In genomic region chr1:12320516-12320915, GRCh38 we compare ENCODE assay signal across 18 cellular contexts.
DNase-seq lines count a peak whose midpoint lies in the region; ATAC-seq, FAIRE-seq and TF ChIP-seq lines count a peak whose summit lies in the region.
"Had no signal": no experiment of that assay in that cellular context is flagged by ENCODE, and none has a peak within 500 bp of the region (broad histone marks: within the 10 kb centered on the region; RNA-seq: fewer than 3 reads in every experiment).

No MANE protein-coding gene starts in this region.

- H3K4me2 ChIP-seq in K562 (ENCODE audit: insufficient read depth, low read length), result no peak overlapping the region
- H3K4me2 ChIP-seq: GM23338 had no signal

- peaks cover 55% of the 10 kb centered on the region for H3K36me3 ChIP-seq in HUES6 (ENCODE audit: control insufficient read depth, insufficient read depth, low read length)
- H3K36me3 ChIP-seq in K562 (ENCODE audit: control insufficient read depth, insufficient read depth, low read length), result peaks cover 79% of the 10 kb centered on the region
- no peaks in the 10 kb centered on the region for H3K36me3 ChIP-seq in ovary

- no peaks in the 10 kb centered on the region for H4K20me1 ChIP-seq in K562 (replicated peaks; ENCODE audit: control insufficient read depth, insufficient read depth, low read length)

- POLR2A ChIA-PET in K562 (lab: Yijun Ruan, JAX), result interaction anchor here (0.5 to 0.7 kb wide), 2 partner anchors 23 to 278 kb away, joined by 3 read pairs; no protein-coding TSS in a partner anchor

- H3K27ac ChIP-seq in HUES6 (ENCODE audit: low read depth, low read length), result peak overlapping the region; percentile 34; the same call in 1 of the 2 replicates
- H3K27ac ChIP-seq in K562 (ENCODE audit: extremely low read depth, low read depth, low read length), result no peak overlapping the region
- H3K27ac ChIP-seq in ovary, result no peak overlapping the region

- TF ChIP-seq EP300 in K562 (IDR thresholded peaks at IDR 0.05; ENCODE audit: low read length) (no peak), ovary (IDR thresholded peaks at IDR 0.05) (no peak)

- in situ Hi-C loops in K562 (cut with MboI), result loop anchor here (25.0 kb wide), 1 partner anchor 292 kb away; the partner anchor contains the start of gene DHRS3

- H3K27me3 ChIP-seq in HUES6 (ENCODE audit: control insufficient read depth, insufficient read depth, low read length) (no peaks in the 10 kb centered on the region), K562 (ENCODE audit: control insufficient read depth in 2 of 2, insufficient read depth in 2 of 2, low read length in 2 of 2) (no peaks in the 10 kb centered on the region), ovary (no peaks in the 10 kb centered on the region)

- BruUV-seq in K562 (replicated peaks; lab: Mats Ljungman, UMichigan), result no TSS peak

- no peak overlapping the region for H3K4me3 Mint-ChIP-seq in progenitor cell of endocrine pancreas (ENCODE audit: low read depth)
- H3K4me3 Mint-ChIP-seq: B cell, GM23338 had no signal

- TF ChIP-seq POLR2A in K562 (conservative IDR thresholded peaks at IDR 0.05) (no peak), ovary (IDR thresholded peaks at IDR 0.05) (no peak)

- FAIRE-seq in K562 (lab: Jason Lieb, UNC), result no peak
- FAIRE-seq: A204.1, D721Med had no signal

- H3K27me3 Mint-ChIP-seq in progenitor cell of endocrine pancreas, result no peaks in the 10 kb centered on the region
- H3K27me3 Mint-ChIP-seq: B cell; CD4-positive, alpha-beta memory T cell had no signal

- H3K9ac ChIP-seq in HUES6 (ENCODE audit: low read length) (no peak overlapping the region), K562 (ENCODE audit: insufficient read depth in 1 of 2, low read depth in 2 of 2, low read length in 2 of 2) (no peak overlapping the region)

- 50% methylated on average over 2 of the region's 2 CpGs for WGBS in K562 (ENCODE audit: insufficient coverage, low coverage, missing lambda C conversion rate)
- WGBS in ovary, 3 donors, result 53 to 68% (median 57%) methylated on average over 2 of the region's 2 CpGs

- H3K4me3 ChIP-seq in HUES6 (ENCODE audit: low read depth, low read length) (no peak overlapping the region), K562 (no peak overlapping the region), ovary (no peak overlapping the region)
- H3K4me3 ChIP-seq: GM23338 had no signal

- H3K9me3 ChIP-seq in HUES6 (ENCODE audit: control insufficient read depth, insufficient read depth, low read depth, low read length), result no peaks in the 10 kb centered on the region
- H3K9me3 ChIP-seq in K562 (replicated peaks; ENCODE audit: control insufficient read depth, insufficient read depth, low read depth, low read length), result no peaks in the 10 kb centered on the region
- no peaks in the 10 kb centered on the region for H3K9me3 ChIP-seq in ovary

- no peaks in the 10 kb centered on the region for H3K9me3 Mint-ChIP-seq in progenitor cell of endocrine pancreas (ENCODE audit: low read depth)
- H3K9me3 Mint-ChIP-seq: CD4-positive, alpha-beta memory T cell; GM23338 had no signal

- no peaks in the 10 kb centered on the region for H3K79me2 ChIP-seq in K562 (ENCODE audit: control insufficient read depth, insufficient read depth, low read length)

- no peak for DNase-seq in K562 (ENCODE audit: extremely low read depth in 1 of 4, low spot score in 3 of 4)
- peak; percentile 82 for DNase-seq in foreskin melanocyte
- DNase-seq in progenitor cell of endocrine pancreas (ENCODE audit: low spot score, unreplicated experiment), result no peak
- no peak for DNase-seq in glomerular visceral epithelial cell (ENCODE audit: extremely low spot score)
- DNase-seq in ovary, result no peak
- no peak for DNase-seq in LoVo (ENCODE audit: low spot score)
- DNase-seq in activated CD8-positive, alpha-beta memory T cell treated with anti-CD3 and anti-CD28 coated beads for 24 hours, result no peak
- DNase-seq: C1 segment of cervical spinal cord; CD4-positive, alpha-beta memory T cell; COR-L47; GF-D8; H7; IMR-90 had no signal

- ATAC-seq in K562, result no peak
- ATAC-seq: GM23338 had no signal

- TF ChIP-seq RAD21 in K562 (CRISPR knock-in tag; conservative IDR thresholded peaks at IDR 0.05 in 1 of 2, IDR thresholded peaks at IDR 0.05 in 1 of 2), result no peak

- peaks cover 27% of the 10 kb centered on the region for H3K36me3 Mint-ChIP-seq in progenitor cell of endocrine pancreas (ENCODE audit: insufficient read depth)

- H3K27ac Mint-ChIP-seq in progenitor cell of endocrine pancreas, result peak overlapping the region; percentile 80
- H3K27ac Mint-ChIP-seq: B cell, GM23338 had no signal

- peaks cover 35% of the 10 kb centered on the region for H3K4me1 Mint-ChIP-seq in progenitor cell of endocrine pancreas (ENCODE audit: low read depth)

- CTCF ChIA-PET in K562 (lab: Yijun Ruan, JAX; ENCODE audit: low intra/inter-chr PET ratio), result no interaction called here

- no peak for TF ChIP-seq CTCF in K562 (IDR thresholded peaks at IDR 0.05 in 2 of 3, conservative IDR thresholded peaks at IDR 0.05 in 1 of 3; ENCODE audit: insufficient read depth in 2 of 3, low read depth in 1 of 3, low read length in 3 of 3)
- no peak for TF ChIP-seq CTCF in progenitor cell of endocrine pancreas (IDR thresholded peaks at IDR 0.05; ENCODE audit: unreplicated experiment)
- no peak for TF ChIP-seq CTCF in ovary (IDR thresholded peaks at IDR 0.05)

- no peaks in the 10 kb centered on the region for H3K4me1 ChIP-seq in HUES6 (ENCODE audit: control insufficient read depth, insufficient read depth, low read length)
- H3K4me1 ChIP-seq in K562 (replicated peaks in 1 of 2; ENCODE audit: control insufficient read depth in 2 of 2, insufficient read depth in 2 of 2, low read length in 2 of 2), result no peaks in the 10 kb centered on the region
- H3K4me1 ChIP-seq in ovary (ENCODE audit: insufficient read depth), result no peaks in the 10 kb centered on the region

- intact Hi-C loops in K562 (cut with micrococcal nuclease), result no loop called here
- intact Hi-C loops in ovary (cut with DNase I), result no loop called here

- no peaks in the 10 kb centered on the region for H3K9me1 ChIP-seq in K562 (ENCODE audit: control insufficient read depth, insufficient read depth, low read length)

- no peak overlapping the region for H2AFZ ChIP-seq in K562 (ENCODE audit: low read depth, low read length)
- H2AFZ ChIP-seq: GM23338 had no signal

TF ChIP-seq in K562, 482 proteins besides CTCF, POLR2A, EP300 and RAD21:
- TF ChIP-seq RFX5 (IDR thresholded peaks at IDR 0.05; ENCODE audit: low read depth, low read length), result no peak
- TF ChIP-seq HCFC1 (IDR thresholded peaks at IDR 0.05; ENCODE audit: low read depth, low read length), result no peak
- no peak for TF ChIP-seq ZNF696 (CRISPR knock-in tag; conservative IDR thresholded peaks at IDR 0.05)
- TF ChIP-seq NR2F6 (CRISPR knock-in tag; IDR thresholded peaks at IDR 0.05), result no peak
- no peak for TF ChIP-seq ZBTB8A (IDR thresholded peaks at IDR 0.05; ENCODE audit: partially characterized antibody)
- peak; percentile 43 for TF ChIP-seq MEIS2 (IDR thresholded peaks at IDR 0.05; ENCODE audit: partially characterized antibody)
- no peak for TF ChIP-seq HDGF (IDR thresholded peaks at IDR 0.05)
- no peak for TF ChIP-seq ZC3H4 (CRISPR knock-in tag; IDR thresholded peaks at IDR 0.05; ENCODE audit: borderline replicate concordance)
- TF ChIP-seq ATF1 (CRISPR knock-in tag; IDR thresholded peaks at IDR 0.05), result no peak
- TF ChIP-seq ATF1 (tag; IDR thresholded peaks at IDR 0.05), result no peak
- TF ChIP-seq POLR2B (IDR thresholded peaks at IDR 0.05; ENCODE audit: low read depth, partially characterized antibody), result no peak
- TF ChIP-seq CBFA2T3 (IDR thresholded peaks at IDR 0.05), result no peak
- no peak for TF ChIP-seq POLR3G (IDR thresholded peaks at IDR 0.05; ENCODE audit: extremely low read depth, insufficient read length, insufficient replicate concordance)
- no peak for TF ChIP-seq ZBTB9 (CRISPR knock-in tag; IDR thresholded peaks at IDR 0.05)
- TF ChIP-seq PBX2 (CRISPR knock-in tag; IDR thresholded peaks at IDR 0.05; ENCODE audit: low read depth), result no peak
- TF ChIP-seq PBX2 (tag; conservative IDR thresholded peaks at IDR 0.05; ENCODE audit: low read depth), result peak; percentile 40; the same call in 1 of the 2 replicates
